20 cellular contexts compared by ENCODE assay signal in the genomic region with DNA sequence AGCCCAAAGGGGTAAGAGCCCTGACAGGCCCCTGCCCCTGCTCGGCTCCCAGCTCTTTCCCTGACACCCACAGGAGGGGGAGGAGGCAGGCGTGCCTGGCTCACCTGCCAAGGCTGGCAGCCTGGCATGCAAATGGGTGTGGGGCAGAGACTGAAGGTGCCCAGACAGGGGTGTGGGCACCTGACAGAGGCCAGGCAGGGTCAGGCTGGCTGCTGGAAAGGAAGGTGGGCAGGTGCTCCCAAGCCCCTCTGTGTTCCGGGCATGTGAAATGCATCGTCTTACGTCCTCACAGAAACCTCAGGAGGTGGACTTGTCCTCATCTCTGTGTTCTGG. TPM values are rescaled to one million over a fixed set of nuclear protein-coding genes. Genes with fewer than 3 reads are reported as not detected.
DNase-seq lines count a peak whose midpoint lies in the region; ATAC-seq, FAIRE-seq and TF ChIP-seq lines count a peak whose summit lies in the region.
"Had no signal": no experiment of that assay in that cellular context is flagged by ENCODE, and none has a peak within 500 bp of the region (broad histone marks: within the 10 kb centered on the region; RNA-seq: fewer than 3 reads in every experiment).

No MANE protein-coding gene starts in this region.

- no peaks in the 10 kb centered on the region for H3K9me3 Mint-ChIP-seq in activated CD4-positive, alpha-beta memory T cell treated with anti-CD3 and anti-CD28 coated beads, Interleukin-2, amount 10 ng/mL, durations not matched to agents 7 days and 5 days
- H3K9me3 Mint-ChIP-seq: CD8-positive, alpha-beta T cell had no signal

- H3K27ac Mint-ChIP-seq in activated CD4-positive, alpha-beta memory T cell treated with anti-CD3 and anti-CD28 coated beads, Interleukin-2, amount 10 ng/mL, durations not matched to agents 7 days and 5 days, result no peak overlapping the region
- H3K27ac Mint-ChIP-seq: B cell; CD8-positive, alpha-beta T cell had no signal

- H3K36me3 Mint-ChIP-seq in activated CD4-positive, alpha-beta memory T cell treated with anti-CD3 and anti-CD28 coated beads, Interleukin-2, amount 10 ng/mL, durations not matched to agents 7 days and 5 days (ENCODE audit: low read depth), result no peaks in the 10 kb centered on the region
- H3K36me3 Mint-ChIP-seq: CD8-positive, alpha-beta T cell had no signal

- no peaks in the 10 kb centered on the region for H3K4me1 Mint-ChIP-seq in activated CD4-positive, alpha-beta memory T cell treated with anti-CD3 and anti-CD28 coated beads, Interleukin-2, amount 10 ng/mL, durations not matched to agents 7 days and 5 days
- H3K4me1 Mint-ChIP-seq: B cell had no signal

- no peaks in the 10 kb centered on the region for H3K9me3 ChIP-seq in kidney (ENCODE audit: control insufficient read depth in 1 of 2, low read length in 2 of 2)
- no peaks in the 10 kb centered on the region for H3K9me3 ChIP-seq in mucosa of stomach (ENCODE audit: control insufficient read depth, low read length)
- H3K9me3 ChIP-seq in upper lobe of right lung, result no peaks in the 10 kb centered on the region
- H3K9me3 ChIP-seq: HAP-1, SJSA1 had no signal

- TF ChIP-seq CTCF in VCaP (conservative IDR thresholded peaks at IDR 0.05) (no peak), kidney (IDR thresholded peaks at IDR 0.05; ENCODE audit: borderline replicate concordance, extremely low read depth, insufficient read depth) (no peak), upper lobe of right lung (IDR thresholded peaks at IDR 0.05) (no peak)

- no peak overlapping the region for H3K4me3 Mint-ChIP-seq in activated CD4-positive, alpha-beta memory T cell treated with anti-CD3 and anti-CD28 coated beads, Interleukin-2, amount 10 ng/mL, durations not matched to agents 7 days and 5 days
- H3K4me3 Mint-ChIP-seq: B cell; CD8-positive, alpha-beta T cell had no signal

- CTCF ChIA-PET in activated CD4-positive, alpha-beta memory T cell treated with anti-CD3 and anti-CD28 coated beads, Interleukin-2, amount 10 ng/mL, durations not matched to agents 7 days and 5 days (lab: Charles Lee), result no interaction called here

- H3K4me3 ChIP-seq in kidney (ENCODE audit: low read length in 2 of 2) (no peak overlapping the region), mucosa of stomach (ENCODE audit: low read length) (peak overlapping the region; percentile 10), upper lobe of right lung (no peak overlapping the region)
- H3K4me3 ChIP-seq: HAP-1, SJSA1 had no signal

- no peak overlapping the region for H3K9ac ChIP-seq in kidney (ENCODE audit: low read length in 2 of 2)
- peak overlapping the region; percentile 83 for H3K9ac ChIP-seq in mucosa of stomach (ENCODE audit: low read length)
- H3K9ac ChIP-seq: KMS-11 had no signal

- POLR2A ChIA-PET in activated CD4-positive, alpha-beta memory T cell treated with anti-CD3 and anti-CD28 coated beads, Interleukin-2, amount 10 ng/mL, durations not matched to agents 7 days and 5 days (lab: Charles Lee), result no interaction called here

- H3K4me1 ChIP-seq in kidney (ENCODE audit: control insufficient read depth in 1 of 2, insufficient read depth in 1 of 2, low read depth in 1 of 2, low read length in 2 of 2) (no peaks in the 10 kb centered on the region), mucosa of stomach (ENCODE audit: control insufficient read depth, insufficient read depth, low read length) (peaks cover 62% of the 10 kb centered on the region), upper lobe of right lung (no peaks in the 10 kb centered on the region)
- H3K4me1 ChIP-seq: SJSA1 had no signal

- no peak for FAIRE-seq in kidney (lab: Jason Lieb, UNC)
- FAIRE-seq: D721Med, HepG2 had no signal

- no peaks in the 10 kb centered on the region for H3K27me3 ChIP-seq in mucosa of stomach (ENCODE audit: control insufficient read depth, insufficient read depth, low read length)
- no peaks in the 10 kb centered on the region for H3K27me3 ChIP-seq in upper lobe of right lung

- H3K27me3 Mint-ChIP-seq in activated CD4-positive, alpha-beta memory T cell treated with anti-CD3 and anti-CD28 coated beads, Interleukin-2, amount 10 ng/mL, durations not matched to agents 7 days and 5 days, result peaks cover 5% of the 10 kb centered on the region

- intact Hi-C loops in kidney (cut with DNase I), result no loop called here
- intact Hi-C loops in upper lobe of right lung (cut with DNase I), result no loop called here

- H3K27ac ChIP-seq in VCaP (peak overlapping the region; percentile 76), kidney (ENCODE audit: low read depth in 2 of 2, low read length in 2 of 2) (no peak overlapping the region), upper lobe of right lung (peak overlapping the region; percentile 47)
- H3K27ac ChIP-seq: KMS-11, SJSA1 had no signal

- DNase-seq in kidney (peak; percentile 55), upper lobe of right lung (no peak)
- DNase-seq in activated CD4-positive, alpha-beta memory T cell treated with anti-CD3 and anti-CD28 coated beads, Interleukin-2, amount 10 ng/mL, durations not matched to agents 7 days and 5 days, result no peak
- DNase-seq: CD8-positive, alpha-beta T cell; DMS79; NCI-H1436; NCI-H2029; NCI-H2171 treated with DMSO at 0.1 percent for 48 hours; NCI-H82; PC-3 had no signal

- no peaks in the 10 kb centered on the region for H3K36me3 ChIP-seq in kidney (ENCODE audit: control insufficient read depth in 1 of 2, insufficient read depth in 2 of 2, low read length in 2 of 2)
- no peaks in the 10 kb centered on the region for H3K36me3 ChIP-seq in mucosa of stomach (ENCODE audit: control insufficient read depth, insufficient read depth, low read length)
- H3K36me3 ChIP-seq in upper lobe of right lung, result no peaks in the 10 kb centered on the region
- H3K36me3 ChIP-seq: HAP-1, SJSA1 had no signal

- ATAC-seq in upper lobe of right lung (peak; percentile 50), HG02973 (IDR thresholded peaks at IDR 0.05; ENCODE audit: unreplicated experiment) (no peak), HG03039 (IDR thresholded peaks at IDR 0.05; ENCODE audit: unreplicated experiment) (no peak)
- ATAC-seq: CD8-positive, alpha-beta T cell; PC-3 had no signal

RNA-seq across cellular contexts. Expression of gene CASZ1, which starts 19.4 kb away (rescaled TPM):
- total RNA-seq in kidney (33.0 TPM), upper lobe of right lung (63.6 TPM)
- 10.1 TPM for polyA plus RNA-seq in kidney (ENCODE audit: insufficient read depth, low read depth, low replicate concordance)
- total RNA-seq in activated CD4-positive, alpha-beta memory T cell treated with anti-CD3 and anti-CD28 coated beads, Interleukin-2, amount 10 ng/mL, durations not matched to agents 7 days and 5 days, result 1 to 10 TPM; 8.1 to 9.0 TPM

Comparison
In these comparisons a context has a peak if more than half of its experiments do, and no peak if none do; other contexts are left out.
1. H3K27ac ChIP-seq: peak in VCaP (single experiment) and upper lobe of right lung (single experiment); none in kidney (0 of 2).